In the genomic region with DNA sequence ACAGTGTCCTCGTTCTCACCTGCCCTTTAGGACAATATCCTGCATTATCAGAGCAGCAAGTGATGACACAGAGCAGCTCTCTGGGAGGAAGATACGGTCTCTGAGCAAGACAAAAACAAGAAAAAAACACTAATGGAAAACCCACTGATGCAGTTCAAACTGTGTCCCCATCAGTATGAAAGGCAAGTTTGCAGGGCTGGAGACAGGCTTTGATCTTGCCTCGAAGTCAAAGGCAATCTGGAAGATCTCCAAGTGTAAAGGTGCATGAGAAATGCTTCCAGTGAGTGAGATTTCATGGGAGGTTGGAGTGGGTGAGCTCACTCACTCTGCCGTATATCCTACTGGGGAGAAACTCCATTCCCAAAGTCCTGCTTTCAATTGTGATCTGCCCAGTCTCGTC, we compare ENCODE assay signal across 25 cellular contexts.
"Had no signal": no experiment of that assay in that cellular context is flagged by ENCODE, and none has a peak within 500 bp of the region (broad histone marks: within the 10 kb centered on the region; RNA-seq: fewer than 3 reads in every experiment).

No MANE protein-coding gene starts in this region.

- H3K27me3 ChIP-seq: gastrocnemius medialis, left lung, ovary, right lobe of liver, thyroid gland, vagina had no signal

- H3K4me1 ChIP-seq: gastrocnemius medialis, heart left ventricle, left lung, right lobe of liver, thyroid gland, vagina had no signal

- H3K9me3 ChIP-seq: gastrocnemius medialis, heart left ventricle, left lung, ovary, right lobe of liver, thyroid gland, vagina had no signal

- H3K4me3 ChIP-seq: coronary artery, gastrocnemius medialis, heart left ventricle, left lung, ovary, right lobe of liver, thyroid gland, vagina had no signal

- H3K36me3 ChIP-seq: gastrocnemius medialis, heart left ventricle, left lung, ovary, right lobe of liver, thyroid gland, vagina had no signal

- DNase-seq: effector memory CD8-positive, alpha-beta T cell; gastrocnemius medialis; heart left ventricle; hippocampal formation; left lung; mesendoderm; midbrain; naive thymus-derived CD4-positive, alpha-beta T cell; nephron progenitor cell; occipital lobe; ovary; posterior cingulate gyrus; right lobe of liver; small intestine; stimulated activated CD4-positive, alpha-beta T cell treated with anti-CD3 and anti-CD28 coated beads, Interleukin-15, amount 100 ng/mL, for 24 hours; stimulated activated CD4-positive, alpha-beta T cell treated with anti-CD3 and anti-CD28 coated beads, Interleukin-2, amount 100 ng/mL, for 48 hours; stimulated activated CD8-positive, alpha-beta memory T cell treated with anti-CD3 and anti-CD28 coated beads, Interleukin-4, amount 100 ng/mL, for 48 hours; stimulated activated naive CD4-positive, alpha-beta T cell; stimulated activated naive CD8-positive, alpha-beta T cell treated with anti-CD3 and anti-CD28 coated beads, Interleukin-15, amount 100 ng/mL, for 72 hours; thyroid gland; trophoblast cell had no signal

- ATAC-seq: effector memory CD8-positive, alpha-beta T cell; gastrocnemius medialis; heart left ventricle; left lung; naive thymus-derived CD4-positive, alpha-beta T cell; right lobe of liver; stimulated activated naive CD8-positive, alpha-beta T cell treated with anti-CD3 and anti-CD28 coated beads, Interleukin-15, amount 100 ng/mL, for 72 hours had no signal

- FAIRE-seq: endometrium, islet of Langerhans, small intestine had no signal

- H3K27ac ChIP-seq: coronary artery, gastrocnemius medialis, heart left ventricle, left lung, ovary, right lobe of liver, thyroid gland, vagina had no signal
